10 cellular contexts compared by ENCODE assay signal in the genomic region with DNA sequence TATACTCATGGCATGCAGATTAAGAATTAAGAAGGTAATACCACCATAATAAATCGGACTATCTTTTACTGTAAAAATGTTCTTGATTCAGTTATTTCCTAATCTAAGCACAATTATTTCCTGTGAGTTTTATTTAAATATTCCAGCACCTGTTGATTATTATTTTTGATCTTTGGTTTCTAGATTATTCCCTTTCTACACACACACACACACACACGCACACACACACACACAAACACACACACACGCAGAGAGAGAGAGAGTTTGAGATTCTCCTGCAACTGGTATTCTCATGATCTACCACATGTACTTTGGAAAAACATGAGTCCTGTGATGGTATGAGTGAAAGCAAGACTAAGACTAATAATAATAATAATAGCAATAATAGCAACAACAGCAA. TPM values are rescaled to one million over a fixed set of nuclear protein-coding genes. Genes with fewer than 3 reads are reported as not detected.
"Had no signal": no experiment of that assay in that cellular context is flagged by ENCODE, and none has a peak within 500 bp of the region (broad histone marks: within the 10 kb centered on the region; RNA-seq: fewer than 3 reads in every experiment).

No MANE protein-coding gene starts in this region.

- H3K27ac Mint-ChIP-seq: IgD-negative memory B cell had no signal

- H3K4me3 ChIP-seq: K562 had no signal

- H3K9ac ChIP-seq: KMS-11 had no signal

- ATAC-seq: K562 had no signal

- H3K4me2 ChIP-seq: KMS-11 had no signal

- DNase-seq: IMR-90, KBM-7, KG1 had no signal

- H3K27ac ChIP-seq: HL-60, KMS-11 had no signal

- H3K4me3 Mint-ChIP-seq: IgD-negative memory B cell had no signal

- H3K9me3 Mint-ChIP-seq: IgD-negative memory B cell had no signal

- FAIRE-seq: HTR-8/SVneo, K562 had no signal

RNA-seq across cellular contexts. Expression of a gene that starts 17.0 kb away (rescaled TPM):
- total RNA-seq: HT-29, HT1080, K562 had no signal
- polyA plus RNA-seq: IgD-negative memory B cell had no signal
